ENCODE assay signal across 8 cellular contexts in the genomic region with DNA sequence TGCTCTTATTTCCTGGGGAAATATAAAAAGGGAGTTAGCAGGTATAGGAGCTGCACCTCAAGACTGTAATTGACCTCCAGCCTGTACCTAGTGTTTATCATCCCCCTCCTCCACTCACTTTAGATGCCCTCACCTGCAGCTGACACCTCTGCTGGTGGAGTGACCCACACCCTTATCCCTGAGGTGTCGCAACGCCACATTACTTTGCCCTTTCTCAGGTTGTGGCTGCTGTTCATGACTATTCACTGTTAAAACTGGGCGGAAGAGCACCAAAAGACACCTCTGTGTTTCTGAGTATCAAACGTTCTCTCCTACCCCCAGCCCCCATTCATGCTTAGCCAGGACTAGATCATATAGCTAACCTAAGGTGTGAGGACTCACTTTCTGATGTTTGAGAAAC.
"Had no signal": no experiment of that assay in that cellular context is flagged by ENCODE, and none has a peak within 500 bp of the region (broad histone marks: within the 10 kb centered on the region; RNA-seq: fewer than 3 reads in every experiment).

No MANE protein-coding gene starts in this region.

- H3K4me3 Mint-ChIP-seq: IgD-negative memory B cell had no signal

- H3K27ac Mint-ChIP-seq: IgD-negative memory B cell had no signal

- H3K4me1 Mint-ChIP-seq: IgD-negative memory B cell had no signal

- FAIRE-seq: HepG2, HTR-8/SVneo, K562 had no signal

- H3K36me3 Mint-ChIP-seq: IgD-negative memory B cell had no signal

- H3K4me3 ChIP-seq: K562 had no signal

- DNase-seq: IMR-90, KBM-7, KG1 had no signal

- ATAC-seq: HepG2, K562 had no signal

- H3K27me3 Mint-ChIP-seq: IgD-negative memory B cell had no signal

- H3K27ac ChIP-seq: HL-60 had no signal
